In genomic region chr5:7397005-7397546, GRCh38 we compare ENCODE assay signal across 9 cellular contexts. TPM values are rescaled to one million over a fixed set of nuclear protein-coding genes. Genes with fewer than 3 reads are reported as not detected.
A peak's percentile ranks its signal among the peaks of the same experiment; 100 is the strongest.
DNase-seq lines count a peak whose midpoint lies in the region; ATAC-seq and TF ChIP-seq lines count a peak whose summit lies in the region.
"Had no signal": no experiment of that assay in that cellular context is flagged by ENCODE, and none has a peak within 500 bp of the region (broad histone marks: within the 10 kb centered on the region; RNA-seq: fewer than 3 reads in every experiment).

No MANE protein-coding gene starts in this region.

- H3K4me1 ChIP-seq in left lung, result peaks cover 0 to 11% of the 10 kb centered on the region in 2 donors
- H3K4me1 ChIP-seq in tibial artery, result peaks cover 0 to 17% (median 9%) of the 10 kb centered on the region in 4 donors

- ATAC-seq in left lung (peak; percentile 27), HG02885 (IDR thresholded peaks at IDR 0.05; ENCODE audit: poor library complexity, unreplicated experiment) (no peak)
- no peak for ATAC-seq in stimulated activated naive CD8-positive, alpha-beta T cell treated with anti-CD3 and anti-CD28 coated beads, Interleukin-15, Interleukin-2, amounts not matched to agents 100 U/mL and 50 U/mL, for 24 hours

- in situ Hi-C loops in astrocyte of the cerebellum (cut with HindIII; ENCODE audit: low sequenced_read_pairs), result no loop called here

- peak overlapping the region; percentile 40 for H3K4me3 ChIP-seq in astrocyte of the cerebellum (ENCODE audit: low read depth, low read length)
- H3K4me3 ChIP-seq in left lung, result peak overlapping the region in 1 of 2 donors; percentile 9
- peak overlapping the region; percentile 62 to 76 for H3K4me3 ChIP-seq in tibial artery

- TF ChIP-seq CTCF in astrocyte of the cerebellum (IDR thresholded peaks at IDR 0.05; ENCODE audit: low read depth, low read length, missing control alignments), result peak; percentile 30
- TF ChIP-seq CTCF in left lung (IDR thresholded peaks at IDR 0.05), result no peak
- no peak for TF ChIP-seq CTCF in tibial artery (IDR thresholded peaks at IDR 0.05)

- intact Hi-C loops in left lung (cut with DNase I), result no loop called here
- intact Hi-C loops in tibial artery (cut with DNase I; ENCODE audit: low total_unique reads), result loop anchor here (5.0 to 10.0 kb wide), 2 partner anchors 355 to 632 kb away; no protein-coding TSS in a partner anchor

- H3K9me3 ChIP-seq in left lung, result no peaks in the 10 kb centered on the region
- H3K9me3 ChIP-seq in tibial artery, result no peaks in the 10 kb centered on the region

- H3K36me3 ChIP-seq in left lung, result no peaks in the 10 kb centered on the region
- H3K36me3 ChIP-seq in tibial artery, result no peaks in the 10 kb centered on the region

- DNase-seq in NCI-H2107 treated with DMSO at 0.1 percent for 48 hours (lab: John Stamatoyannopoulos, UW; ENCODE audit: unreplicated experiment) (peak; percentile 66), NCI-H2107 (lab: John Stamatoyannopoulos, UW) (no peak), astrocyte of the cerebellum (ENCODE audit: low read depth) (peak; percentile 13), left lung (no peak), tibial artery (no peak)
- no peak for DNase-seq in activated CD4-positive, alpha-beta T cell treated with anti-CD3 and anti-CD28 coated beads for 1 hour
- no peak for DNase-seq in stimulated activated naive CD8-positive, alpha-beta T cell treated with anti-CD3 and anti-CD28 coated beads, Interleukin-15, Interleukin-2, amounts not matched to agents 100 U/mL and 50 U/mL, for 24 hours
- DNase-seq: dermis blood vessel endothelial cell had no signal

- H3K27ac ChIP-seq in left lung (no peak overlapping the region), tibial artery (peak overlapping the region; percentile 61 to 64)

- H3K27me3 ChIP-seq in left lung (peaks cover 33 to 71% of the 10 kb centered on the region in 2 donors), tibial artery (peaks cover 0 to 18% of the 10 kb centered on the region in 2 donors)

RNA-seq across cellular contexts. Expression of gene ADCY2, which starts 1.1 kb away (rescaled TPM):
- under 1 TPM; 0.34 to 0.47 TPM for total RNA-seq in left lung
- total RNA-seq: dermis blood vessel endothelial cell had no signal

Comparison
In these comparisons a context has a peak if more than half of its experiments do, and no peak if none do; other contexts are left out.
1. DNase-seq: peak in NCI-H2107 treated with DMSO at 0.1 percent for 48 hours (single experiment) and astrocyte of the cerebellum (single experiment); none in NCI-H2107 (single experiment), left lung (0 of 2), tibial artery (0 of 2), activated CD4-positive, alpha-beta T cell treated with anti-CD3 and anti-CD28 coated beads for 1 hour (single experiment) and stimulated activated naive CD8-positive, alpha-beta T cell treated with anti-CD3 and anti-CD28 coated beads, Interleukin-15, Interleukin-2, amounts not matched to agents 100 U/mL and 50 U/mL, for 24 hours (single experiment).
2. H3K27ac ChIP-seq: peak in tibial artery (2 of 2); none in left lung (0 of 2).